ENCODE assay signal across 16 cellular contexts in the genomic region with DNA sequence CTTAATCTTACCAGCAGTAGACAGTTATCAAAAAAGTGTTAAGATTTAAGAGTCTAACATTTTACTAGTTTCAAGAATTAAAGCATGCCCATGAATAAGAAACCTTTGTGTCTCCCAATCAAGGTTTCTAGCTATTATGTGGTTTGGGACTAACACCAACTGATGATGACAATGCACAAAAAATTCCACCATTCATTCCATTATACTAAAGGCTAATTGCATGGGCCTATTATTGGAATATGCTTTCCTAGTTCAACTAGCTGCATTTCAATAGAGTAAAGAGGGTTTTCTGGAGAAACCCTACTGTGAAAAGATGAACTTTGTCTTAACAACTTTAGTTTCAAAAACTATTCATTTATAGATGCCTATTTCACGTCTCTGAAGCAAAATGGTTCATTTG. TPM values are rescaled to one million over a fixed set of nuclear protein-coding genes. Genes with fewer than 3 reads are reported as not detected.
A peak's percentile ranks its signal among the peaks of the same experiment; 100 is the strongest.
DNase-seq lines count a peak whose midpoint lies in the region; ATAC-seq and TF ChIP-seq lines count a peak whose summit lies in the region.
"Had no signal": no experiment of that assay in that cellular context is flagged by ENCODE, and none has a peak within 500 bp of the region (broad histone marks: within the 10 kb centered on the region; RNA-seq: fewer than 3 reads in every experiment).

No MANE protein-coding gene starts in this region.

- no peaks in the 10 kb centered on the region for H3K27me3 Mint-ChIP-seq in activated CD4-positive, alpha-beta memory T cell treated with anti-CD3 and anti-CD28 coated beads for 36 hours
- no peaks in the 10 kb centered on the region for H3K27me3 Mint-ChIP-seq in activated CD4-positive, alpha-beta memory T cell treated with anti-CD3 and anti-CD28 coated beads, Interleukin-2, amount 10 ng/mL, durations not matched to agents 7 days and 5 days
- H3K27me3 Mint-ChIP-seq in GM23338 (ENCODE audit: insufficient read depth, low read depth, poor library complexity) (peaks cover 5% of the 10 kb centered on the region), mesothelial cell of epicardium (ENCODE audit: low read depth) (no peaks in the 10 kb centered on the region)
- no peaks in the 10 kb centered on the region for H3K27me3 Mint-ChIP-seq in activated T-helper 17 cell treated with anti-CD3 and anti-CD28 coated beads, Interleukin-2, amount 50 U/mL, for 72 hours
- H3K27me3 Mint-ChIP-seq in naive thymus-derived CD8-positive, alpha-beta T cell, result no peaks in the 10 kb centered on the region

- peak overlapping the region; percentile 26; the same call in 1 of the 2 replicates for H3K27ac ChIP-seq in GM23338 (ENCODE audit: low read depth)
- no peak overlapping the region for H3K27ac ChIP-seq in lower lobe of right lung

- H3K4me1 ChIP-seq in GM23338 (ENCODE audit: insufficient read depth) (peaks cover 22% of the 10 kb centered on the region), lower lobe of right lung (peaks cover 9% of the 10 kb centered on the region)

- H3K4me2 ChIP-seq in GM23338, result no peak overlapping the region

- H2AFZ ChIP-seq in GM23338, result no peak overlapping the region

- peaks cover 17% of the 10 kb centered on the region; the same call in 1 of the 2 replicates for H4K20me1 ChIP-seq in GM23338 (replicated peaks; ENCODE audit: insufficient read depth)

- peaks cover 70% of the 10 kb centered on the region for H3K4me1 Mint-ChIP-seq in activated CD4-positive, alpha-beta memory T cell treated with anti-CD3 and anti-CD28 coated beads for 36 hours (ENCODE audit: low read depth)
- H3K4me1 Mint-ChIP-seq in activated CD4-positive, alpha-beta memory T cell treated with anti-CD3 and anti-CD28 coated beads, Interleukin-2, amount 10 ng/mL, durations not matched to agents 7 days and 5 days, result peaks cover 58% of the 10 kb centered on the region
- H3K4me1 Mint-ChIP-seq in GM23338 (peaks cover 41% of the 10 kb centered on the region), mesothelial cell of epicardium (peaks cover 18% of the 10 kb centered on the region)
- H3K4me1 Mint-ChIP-seq in activated T-helper 17 cell treated with anti-CD3 and anti-CD28 coated beads, Interleukin-2, amount 50 U/mL, for 72 hours, result peaks cover 68% of the 10 kb centered on the region
- H3K4me1 Mint-ChIP-seq in naive thymus-derived CD8-positive, alpha-beta T cell, result peaks cover 55 to 89% (median 87%) of the 10 kb centered on the region in 4 donors

- H3K9me2 ChIP-seq in GM23338 (ENCODE audit: insufficient read depth), result no peaks in the 10 kb centered on the region

- H3F3A ChIP-seq in GM23338 (replicated peaks; ENCODE audit: low read depth), result no peaks in the 10 kb centered on the region

- intact Hi-C loops in activated CD4-positive, alpha-beta memory T cell treated with anti-CD3 and anti-CD28 coated beads for 36 hours (cut with micrococcal nuclease), result loop anchor here (5.0 to 10.0 kb wide), 2 partner anchors 46 to 63 kb away; no protein-coding TSS in a partner anchor
- intact Hi-C loops in lower lobe of right lung (cut with DNase I), result no loop called here

- H3K4me3 ChIP-seq in GM23338 (no peak overlapping the region), lower lobe of right lung (no peak overlapping the region)
- H3K4me3 ChIP-seq: adrenal gland, Peyer's patch had no signal

- no peaks in the 10 kb centered on the region for H3K9me3 Mint-ChIP-seq in activated CD4-positive, alpha-beta memory T cell treated with anti-CD3 and anti-CD28 coated beads for 36 hours
- H3K9me3 Mint-ChIP-seq in activated CD4-positive, alpha-beta memory T cell treated with anti-CD3 and anti-CD28 coated beads, Interleukin-2, amount 10 ng/mL, durations not matched to agents 7 days and 5 days, result peaks cover 15% of the 10 kb centered on the region
- H3K9me3 Mint-ChIP-seq in GM23338 (no peaks in the 10 kb centered on the region), mesothelial cell of epicardium (peaks cover 3% of the 10 kb centered on the region)
- H3K9me3 Mint-ChIP-seq in activated T-helper 17 cell treated with anti-CD3 and anti-CD28 coated beads, Interleukin-2, amount 50 U/mL, for 72 hours, result peaks cover 4% of the 10 kb centered on the region
- peaks cover 0 to 23% (median 3%) of the 10 kb centered on the region in 9 donors for H3K9me3 Mint-ChIP-seq in naive thymus-derived CD8-positive, alpha-beta T cell
- H3K9me3 Mint-ChIP-seq: H9 had no signal

- TF ChIP-seq CTCF in GM23338 (conservative IDR thresholded peaks at IDR 0.05; ENCODE audit: low read depth in 2 of 2) (no peak), lower lobe of right lung (IDR thresholded peaks at IDR 0.05) (no peak), mesothelial cell of epicardium (IDR thresholded peaks at IDR 0.05; ENCODE audit: unreplicated experiment) (no peak)

- CTCF ChIA-PET in activated CD4-positive, alpha-beta memory T cell treated with anti-CD3 and anti-CD28 coated beads for 36 hours (lab: Charles Lee), result interaction anchor here (0.7 kb wide), 1 partner anchor 103 kb away, joined by 3 read pairs; no protein-coding TSS in a partner anchor
- CTCF ChIA-PET in activated CD4-positive, alpha-beta memory T cell treated with anti-CD3 and anti-CD28 coated beads, Interleukin-2, amount 10 ng/mL, durations not matched to agents 7 days and 5 days (lab: Charles Lee), result no interaction called here

- H3K79me2 ChIP-seq in GM23338 (replicated peaks; ENCODE audit: insufficient read depth), result peaks cover 92% of the 10 kb centered on the region

- ATAC-seq in GM23338, result no peak
- ATAC-seq in activated T-helper 17 cell treated with anti-CD3 and anti-CD28 coated beads, Interleukin-2, amount 50 U/mL, for 72 hours (replicated peaks), result no peak
- no peak for ATAC-seq in naive thymus-derived CD8-positive, alpha-beta T cell
- no peak for ATAC-seq in lower lobe of right lung
- ATAC-seq: stimulated activated effector memory CD8-positive, alpha-beta T cell treated with anti-CD3 and anti-CD28 coated beads, Interleukin-12 subunit alpha, Interleukin-12 subunit beta, amount 100 ng/mL, for 72 hours had no signal

- H3K36me3 ChIP-seq in GM23338 (ENCODE audit: insufficient read depth) (no peaks in the 10 kb centered on the region), lower lobe of right lung (peaks cover 23% of the 10 kb centered on the region)
- H3K36me3 ChIP-seq: Peyer's patch had no signal

- no peaks in the 10 kb centered on the region for H3K9me3 ChIP-seq in lower lobe of right lung
- H3K9me3 ChIP-seq: adrenal gland, Peyer's patch had no signal

- H3K27me3 ChIP-seq in GM23338 (ENCODE audit: insufficient read depth) (no peaks in the 10 kb centered on the region), lower lobe of right lung (ENCODE audit: low read depth) (no peaks in the 10 kb centered on the region)
- H3K27me3 ChIP-seq: adrenal gland, Peyer's patch had no signal

- no peak overlapping the region for H3K4me3 Mint-ChIP-seq in activated CD4-positive, alpha-beta memory T cell treated with anti-CD3 and anti-CD28 coated beads for 36 hours
- no peak overlapping the region for H3K4me3 Mint-ChIP-seq in activated CD4-positive, alpha-beta memory T cell treated with anti-CD3 and anti-CD28 coated beads, Interleukin-2, amount 10 ng/mL, durations not matched to agents 7 days and 5 days
- H3K4me3 Mint-ChIP-seq in GM23338, result no peak overlapping the region
- H3K4me3 Mint-ChIP-seq in activated T-helper 17 cell treated with anti-CD3 and anti-CD28 coated beads, Interleukin-2, amount 50 U/mL, for 72 hours, result peak overlapping the region; percentile 66
- H3K4me3 Mint-ChIP-seq in naive thymus-derived CD8-positive, alpha-beta T cell, result peak overlapping the region; percentile 9 to 83 (median 33)
- H3K4me3 Mint-ChIP-seq in mesothelial cell of epicardium, result no peak overlapping the region
- H3K4me3 Mint-ChIP-seq: H9; stimulated activated effector memory CD8-positive, alpha-beta T cell treated with anti-CD3 and anti-CD28 coated beads, Interleukin-12 subunit alpha, Interleukin-12 subunit beta, amount 100 ng/mL, for 72 hours had no signal

- POLR2A ChIA-PET in activated CD4-positive, alpha-beta memory T cell treated with anti-CD3 and anti-CD28 coated beads for 36 hours (lab: Charles Lee), result no interaction called here
- POLR2A ChIA-PET in activated CD4-positive, alpha-beta memory T cell treated with anti-CD3 and anti-CD28 coated beads, Interleukin-2, amount 10 ng/mL, durations not matched to agents 7 days and 5 days (lab: Charles Lee), result no interaction called here
- POLR2A ChIA-PET in naive thymus-derived CD8-positive, alpha-beta T cell (lab: Charles Lee), result interaction anchor here (3.6 kb wide), 1 partner anchor 10 kb away, joined by 17 read pairs; no protein-coding TSS in a partner anchor

- peak overlapping the region; percentile 20 for H3K27ac Mint-ChIP-seq in activated CD4-positive, alpha-beta memory T cell treated with anti-CD3 and anti-CD28 coated beads for 36 hours
- H3K27ac Mint-ChIP-seq in activated CD4-positive, alpha-beta memory T cell treated with anti-CD3 and anti-CD28 coated beads, Interleukin-2, amount 10 ng/mL, durations not matched to agents 7 days and 5 days, result no peak overlapping the region
- H3K27ac Mint-ChIP-seq in GM23338 (peak overlapping the region; percentile 29; the same call in 1 of the 2 replicates), mesothelial cell of epicardium (no peak overlapping the region)
- peak overlapping the region; percentile 1 for H3K27ac Mint-ChIP-seq in activated T-helper 17 cell treated with anti-CD3 and anti-CD28 coated beads, Interleukin-2, amount 50 U/mL, for 72 hours
- peak overlapping the region; percentile 71 to 97 (median 92) for H3K27ac Mint-ChIP-seq in naive thymus-derived CD8-positive, alpha-beta T cell

- no peak for DNase-seq in activated CD4-positive, alpha-beta memory T cell treated with anti-CD3 and anti-CD28 coated beads for 36 hours
- no peak for DNase-seq in activated CD4-positive, alpha-beta memory T cell treated with anti-CD3 and anti-CD28 coated beads, Interleukin-2, amount 10 ng/mL, durations not matched to agents 7 days and 5 days
- no peak for DNase-seq in GM23338 (ENCODE audit: low spot score)
- no peak for DNase-seq in naive thymus-derived CD8-positive, alpha-beta T cell
- DNase-seq in stimulated activated CD4-positive, alpha-beta T cell treated with anti-CD3 and anti-CD28 coated beads, Interleukin-4, amount 100 ng/mL, for 24 hours, result no peak
- no peak for DNase-seq in lower lobe of right lung
- no peak for DNase-seq in mesothelial cell of epicardium (ENCODE audit: low spot score in 2 of 2, unreplicated experiment in 2 of 2)
- DNase-seq: ACHN; activated CD4-positive, CD25-positive, alpha-beta regulatory T cell treated with anti-CD3 and anti-CD28 coated beads, Interleukin-2, amount 50 U/mL, for 72 hours; adrenal gland; H9; mesenchymal stem cell; MV-4-11; Peyer's patch had no signal

- peaks cover 8% of the 10 kb centered on the region for H3K36me3 Mint-ChIP-seq in activated CD4-positive, alpha-beta memory T cell treated with anti-CD3 and anti-CD28 coated beads for 36 hours
- peaks cover 68% of the 10 kb centered on the region for H3K36me3 Mint-ChIP-seq in activated CD4-positive, alpha-beta memory T cell treated with anti-CD3 and anti-CD28 coated beads, Interleukin-2, amount 10 ng/mL, durations not matched to agents 7 days and 5 days (ENCODE audit: low read depth)
- peaks cover 22% of the 10 kb centered on the region for H3K36me3 Mint-ChIP-seq in GM23338 (ENCODE audit: low read depth)
- H3K36me3 Mint-ChIP-seq in activated T-helper 17 cell treated with anti-CD3 and anti-CD28 coated beads, Interleukin-2, amount 50 U/mL, for 72 hours (ENCODE audit: low read depth), result peaks cover 28% of the 10 kb centered on the region
- peaks cover 10 to 32% (median 29%) of the 10 kb centered on the region in 3 donors for H3K36me3 Mint-ChIP-seq in naive thymus-derived CD8-positive, alpha-beta T cell
- peaks cover 33% of the 10 kb centered on the region for H3K36me3 Mint-ChIP-seq in mesothelial cell of epicardium

RNA-seq across cellular contexts. Expression of gene UBE2H, which starts 44.6 kb away (rescaled TPM):
- 10 to 100 TPM; 33.6 to 37.1 TPM for total RNA-seq in activated CD4-positive, alpha-beta memory T cell treated with anti-CD3 and anti-CD28 coated beads for 36 hours
- total RNA-seq in activated CD4-positive, alpha-beta memory T cell treated with anti-CD3 and anti-CD28 coated beads, Interleukin-2, amount 10 ng/mL, durations not matched to agents 7 days and 5 days, result 10 to 100 TPM; 57.9 to 58.4 TPM
- 86.5 and 107 TPM in 2 replicates for total RNA-seq in GM23338 (2014; rRNA removed; shearing (Covaris generic))
- polyA plus RNA-seq in GM23338 (2016; fragmentation: Nextera tagmentation; extraction: Ambion mirVana), result 37.2 and 40.8 TPM in 2 replicates
- 10 to 100 TPM; 27.8 to 54.0 TPM for total RNA-seq in activated T-helper 17 cell treated with anti-CD3 and anti-CD28 coated beads, Interleukin-2, amount 50 U/mL, for 72 hours
- total RNA-seq in naive thymus-derived CD8-positive, alpha-beta T cell, result 10 to 100 TPM; 46.3 to 46.7 TPM
- polyA plus RNA-seq in naive thymus-derived CD8-positive, alpha-beta T cell, result 10 to 100 TPM; 36.4 to 61.4 (median 52.9) TPM
- total RNA-seq in lower lobe of right lung, result 76.7 TPM
- 95.9 to 104 TPM (median 99.1 TPM) in 3 replicates for total RNA-seq in mesothelial cell of epicardium

Comparison
In these comparisons a context has a peak if more than half of its experiments do, and no peak if none do; other contexts are left out.
1. H3K27ac Mint-ChIP-seq: peak in activated CD4-positive, alpha-beta memory T cell treated with anti-CD3 and anti-CD28 coated beads for 36 hours (single experiment), GM23338 (single experiment), activated T-helper 17 cell treated with anti-CD3 and anti-CD28 coated beads, Interleukin-2, amount 50 U/mL, for 72 hours (single experiment) and naive thymus-derived CD8-positive, alpha-beta T cell (10 of 10); none in activated CD4-positive, alpha-beta memory T cell treated with anti-CD3 and anti-CD28 coated beads, Interleukin-2, amount 10 ng/mL, durations not matched to agents 7 days and 5 days (single experiment) and mesothelial cell of epicardium (single experiment).
2. H3K4me3 Mint-ChIP-seq: peak in activated T-helper 17 cell treated with anti-CD3 and anti-CD28 coated beads, Interleukin-2, amount 50 U/mL, for 72 hours (single experiment) and naive thymus-derived CD8-positive, alpha-beta T cell (10 of 10); none in activated CD4-positive, alpha-beta memory T cell treated with anti-CD3 and anti-CD28 coated beads for 36 hours (single experiment), activated CD4-positive, alpha-beta memory T cell treated with anti-CD3 and anti-CD28 coated beads, Interleukin-2, amount 10 ng/mL, durations not matched to agents 7 days and 5 days (single experiment), GM23338 (single experiment) and mesothelial cell of epicardium (single experiment).